In the genomic region with DNA sequence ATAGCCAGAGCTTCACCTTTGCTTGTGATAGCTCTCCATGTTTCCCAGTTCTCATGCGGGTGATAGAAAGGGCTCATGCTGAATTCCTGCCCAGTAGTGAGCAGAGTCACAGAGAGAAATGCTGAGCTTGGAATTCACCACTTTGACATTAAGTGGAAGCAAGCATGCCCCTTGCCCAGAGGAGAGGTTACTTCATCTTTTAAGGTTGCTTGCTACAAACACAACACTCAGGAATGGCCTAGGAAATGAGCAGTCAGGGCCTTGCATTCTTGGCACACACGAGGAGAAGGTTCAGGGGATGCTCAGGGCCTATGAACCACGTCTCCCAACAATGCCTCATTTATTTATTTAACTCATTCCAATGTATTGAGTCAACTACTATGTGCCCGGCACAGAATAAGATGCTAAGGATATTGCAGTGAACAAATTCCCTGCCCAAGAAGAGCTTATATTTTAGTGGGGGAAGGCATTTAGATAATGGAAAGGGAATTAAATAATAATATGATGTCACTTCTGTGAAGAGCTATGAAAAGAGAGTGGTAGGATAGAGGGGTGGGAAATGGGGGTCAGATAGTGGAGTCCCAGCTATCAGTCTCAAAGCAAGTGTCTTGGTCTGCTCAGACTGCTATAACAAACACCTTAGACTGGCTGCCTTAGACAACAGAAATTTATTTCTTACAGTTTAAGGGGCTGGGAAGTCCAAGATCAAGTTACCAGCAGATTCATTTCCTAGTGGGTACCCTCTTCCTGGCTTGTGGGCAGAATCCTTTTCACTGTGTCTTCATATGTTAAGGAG, we compare ENCODE assay signal across 11 cellular contexts. TPM values are rescaled to one million over a fixed set of nuclear protein-coding genes. Genes with fewer than 3 reads are reported as not detected.
A peak's percentile ranks its signal among the peaks of the same experiment; 100 is the strongest.
DNase-seq lines count a peak whose midpoint lies in the region; ATAC-seq and TF ChIP-seq lines count a peak whose summit lies in the region.
"Had no signal": no experiment of that assay in that cellular context is flagged by ENCODE, and none has a peak within 500 bp of the region (broad histone marks: within the 10 kb centered on the region; RNA-seq: fewer than 3 reads in every experiment).

No MANE protein-coding gene starts in this region.

- no peak overlapping the region for H3K27ac ChIP-seq in WERI-Rb-1

- no peaks in the 10 kb centered on the region for H3K9me3 ChIP-seq in WERI-Rb-1 (ENCODE audit: severe bottlenecking)

- H3K36me3 ChIP-seq in WERI-Rb-1, result no peaks in the 10 kb centered on the region

- H3K4me3 ChIP-seq in WERI-Rb-1 (ENCODE audit: low read depth, low read length), result no peak overlapping the region

- no peaks in the 10 kb centered on the region for H3K27me3 ChIP-seq in WERI-Rb-1 (ENCODE audit: insufficient read depth, low read depth, severe bottlenecking)

- TF ChIP-seq CTCF in AG09319 (IDR thresholded peaks at IDR 0.05; ENCODE audit: low read depth, low read length), result no peak
- TF ChIP-seq CTCF in WERI-Rb-1 (IDR thresholded peaks at IDR 0.05; ENCODE audit: low read depth, low read length), result no peak

- ATAC-seq in left lobe of liver (no peak), esophagus mucosa (no peak), GM18517 (IDR thresholded peaks at IDR 0.05; ENCODE audit: unreplicated experiment) (no peak)
- ATAC-seq: naive thymus-derived CD8-positive, alpha-beta T cell had no signal

- DNase-seq in AG09319 (ENCODE audit: extremely low read depth, low read depth), result peak; percentile 76
- DNase-seq in LHCN-M2 (ENCODE audit: low read depth), result peak; percentile 85
- peak; percentile 43 for DNase-seq in brain pericyte (ENCODE audit: low read depth, low spot score)
- peak; percentile 99 for DNase-seq in kidney tubule cell (ENCODE audit: low spot score)
- no peak for DNase-seq in left lobe of liver (ENCODE audit: low spot score)
- no peak for DNase-seq in WERI-Rb-1
- DNase-seq: KG1; naive thymus-derived CD8-positive, alpha-beta T cell; substantia nigra had no signal

RNA-seq across cellular contexts. Expression of gene DDX18, which starts 42.1 kb away (rescaled TPM):
- total RNA-seq in LHCN-M2 (2014; rRNA removed) (66.9 TPM in 2 replicates), left lobe of liver (20.4 TPM), esophagus mucosa (31.1 TPM)
- 23.0 TPM for polyA plus RNA-seq in LHCN-M2 (2012)

Comparison
In these comparisons a context has a peak if more than half of its experiments do, and no peak if none do; other contexts are left out.
1. DNase-seq: peak in AG09319 (single experiment), LHCN-M2 (single experiment), brain pericyte (single experiment) and kidney tubule cell (single experiment); none in left lobe of liver (single experiment) and WERI-Rb-1 (single experiment).